In genomic region chr14:56494167-56494566, GRCh38 we compare ENCODE assay signal across 16 cellular contexts.
"Had no signal": no experiment of that assay in that cellular context is flagged by ENCODE, and none has a peak within 500 bp of the region (broad histone marks: within the 10 kb centered on the region; RNA-seq: fewer than 3 reads in every experiment).

No MANE protein-coding gene starts in this region.

- H3K27ac ChIP-seq: adrenal gland, foreskin keratinocyte, left lung, tibial artery, WERI-Rb-1 had no signal

- H3K36me3 ChIP-seq: adrenal gland, left lung, tibial artery, WERI-Rb-1 had no signal

- DNase-seq: activated CD4-positive, alpha-beta T cell treated with anti-CD3 and anti-CD28 coated beads for 1 hour; activated CD8-positive, alpha-beta memory T cell treated with anti-CD3 and anti-CD28 coated beads for 24 hours; activated CD8-positive, alpha-beta memory T cell treated with anti-CD3 and anti-CD28 coated beads, Interleukin-2, amount 50 U/mL, for 48 hours; activated gamma-delta T cell; adrenal gland; dermis blood vessel endothelial cell; effector memory CD4-positive, alpha-beta T cell; foreskin keratinocyte; left lung; occipital lobe; posterior cingulate gyrus; retina; stimulated activated naive CD8-positive, alpha-beta T cell treated with anti-CD3 and anti-CD28 coated beads, Interleukin-15, Interleukin-2, amounts not matched to agents 100 U/mL and 50 U/mL, for 24 hours; T-helper 2 cell; tibial artery; WERI-Rb-1 had no signal

- H3K9me3 ChIP-seq: adrenal gland, left lung, tibial artery had no signal

- H3K4me3 ChIP-seq: adrenal gland, left lung, tibial artery had no signal

- H3K4me1 ChIP-seq: adrenal gland, foreskin keratinocyte had no signal

- ATAC-seq: foreskin keratinocyte; left lung; stimulated activated naive CD8-positive, alpha-beta T cell treated with anti-CD3 and anti-CD28 coated beads, Interleukin-15, Interleukin-2, amounts not matched to agents 100 U/mL and 50 U/mL, for 24 hours had no signal

- H3K27me3 ChIP-seq: adrenal gland, foreskin keratinocyte, left lung, tibial artery had no signal
